Comparison of ENCODE assay signal across 17 cellular contexts in genomic region chr19:33498391-33499000, GRCh38. TPM values are rescaled to one million over a fixed set of nuclear protein-coding genes. Genes with fewer than 3 reads are reported as not detected.
DNase-seq lines count a peak whose midpoint lies in the region; ATAC-seq, FAIRE-seq and TF ChIP-seq lines count a peak whose summit lies in the region.
"Had no signal": no experiment of that assay in that cellular context is flagged by ENCODE, and none has a peak within 500 bp of the region (broad histone marks: within the 10 kb centered on the region; RNA-seq: fewer than 3 reads in every experiment).

No MANE protein-coding gene starts in this region.

- DNase-seq in HepG2 (ENCODE audit: low spot score) (no peak), right lobe of liver (peak in 2 of 3 donors; percentile 12 to 40), osteoblast (ENCODE audit: insufficient read length, low spot score, missing footprints) (peak; percentile 66), aorta (peak; percentile 22 to 57), NCI-H446 treated with DMSO at 0.1 percent for 48 hours (lab: John Stamatoyannopoulos, UW) (no peak), BE2C (no peak)
- DNase-seq: ACHN; CD4-positive, alpha-beta memory T cell; DMS79; HFFc6 had no signal

- intact Hi-C loops in HepG2 (cut with micrococcal nuclease; ENCODE audit: unreplicated experiment): no loop called here
- intact Hi-C loops in right lobe of liver (cut with DNase I): no loop called here
- intact Hi-C loops in aorta (cut with DNase I): no loop called here

- TF ChIP-seq POLR2A in HepG2 (IDR thresholded peaks at IDR 0.05; ENCODE audit: insufficient read depth in 1 of 2, low read depth in 2 of 2, low read length in 2 of 2) (no peak), right lobe of liver (IDR thresholded peaks at IDR 0.05) (no peak)

- H2AFZ ChIP-seq in HepG2 (ENCODE audit: low read length) (no peak overlapping the region), osteoblast (ENCODE audit: low read length) (no peak overlapping the region)

- POLR2A ChIA-PET in HepG2 (lab: Yijun Ruan, JAX): interaction anchor here (1.1 kb wide), 1 partner anchor 23 kb away, joined by 3 read pairs; the partner anchor contains the start of gene PEPD

- H3K4me3 ChIP-seq in liver (ENCODE audit: low read depth in 1 of 3, low read length in 3 of 3): no peak overlapping the region
- no peak overlapping the region for H3K4me3 ChIP-seq in HepG2 (replicated peaks in 1 of 3; ENCODE audit: insufficient read depth in 1 of 3, low read depth in 2 of 3, low read length in 3 of 3)
- no peak overlapping the region for H3K4me3 ChIP-seq in right lobe of liver
- H3K4me3 ChIP-seq in osteoblast (ENCODE audit: insufficient read depth, low read length): no peak overlapping the region
- H3K4me3 ChIP-seq in aorta (ENCODE audit: low read length in 2 of 2): no peak overlapping the region
- H3K4me3 ChIP-seq in BE2C (ENCODE audit: low read depth, low read length): no peak overlapping the region
- H3K4me3 ChIP-seq: GM12878, HAP-1 had no signal

- FAIRE-seq in HepG2 (lab: Jason Lieb, UNC): no peak
- FAIRE-seq: GM12878, H1 had no signal

- no peak for TF ChIP-seq RAD21 in liver (IDR thresholded peaks at IDR 0.05)
- TF ChIP-seq RAD21 in HepG2 (CRISPR knock-in tag; IDR thresholded peaks at IDR 0.05): no peak

- CTCF ChIA-PET in HepG2 (lab: Yijun Ruan, JAX; ENCODE audit: low intra/inter-chr PET ratio, low total read pairs): no interaction called here

- no peak overlapping the region for H3K9ac ChIP-seq in liver (ENCODE audit: low read depth in 1 of 2, low read length in 2 of 2)
- H3K9ac ChIP-seq in HepG2 (ENCODE audit: insufficient read depth, low read depth, low read length): no peak overlapping the region

- H3K9me3 ChIP-seq in liver (ENCODE audit: control insufficient read depth in 4 of 4, low read length in 3 of 4) (no peaks in the 10 kb centered on the region), HepG2 (ENCODE audit: low read length) (no peaks in the 10 kb centered on the region), right lobe of liver (no peaks in the 10 kb centered on the region), osteoblast (ENCODE audit: low read depth, low read length) (no peaks in the 10 kb centered on the region), aorta (ENCODE audit: control insufficient read depth, low read length) (no peaks in the 10 kb centered on the region), BE2C (no peaks in the 10 kb centered on the region)
- H3K9me3 ChIP-seq: HAP-1 had no signal

- ATAC-seq in HepG2: no peak
- no peak for ATAC-seq in right lobe of liver
- no peak for ATAC-seq in aorta (ENCODE audit: low FRiP score)
- ATAC-seq in GM18867 (IDR thresholded peaks at IDR 0.05; ENCODE audit: unreplicated experiment): no peak
- ATAC-seq: GM12878 had no signal

- WGBS in liver: 90% methylated on average over 10 of the region's 10 CpGs
- WGBS in HepG2 (ENCODE audit: low lambda C conversion rate): 99% methylated on average over 8 of the region's 10 CpGs
- 52% methylated on average over 2 of the region's 10 CpGs for WGBS in right lobe of liver (ENCODE audit: insufficient coverage, low coverage, low lambda C conversion rate, missing lambda C conversion rate)
- 94 to 96% methylated on average over 10 of the region's 10 CpGs for WGBS in aorta, 2 donors

- H3K27me3 ChIP-seq in liver (ENCODE audit: control insufficient read depth in 4 of 4, insufficient read depth in 4 of 4, low read length in 3 of 4) (no peaks in the 10 kb centered on the region), HepG2 (ENCODE audit: control insufficient read depth in 1 of 2, insufficient read depth in 2 of 2, low read length in 2 of 2) (no peaks in the 10 kb centered on the region), right lobe of liver (no peaks in the 10 kb centered on the region), osteoblast (ENCODE audit: insufficient read depth, low read length) (no peaks in the 10 kb centered on the region), aorta (ENCODE audit: control insufficient read depth in 1 of 2, insufficient read depth in 2 of 2, low read length in 1 of 2) (no peaks in the 10 kb centered on the region), BE2C (no peaks in the 10 kb centered on the region)

- H3K4me1 ChIP-seq in liver (ENCODE audit: control insufficient read depth in 4 of 4, insufficient read depth in 4 of 4, low read length in 3 of 4) (peaks cover 12 to 44% (median 30%) of the 10 kb centered on the region in 4 donors), HepG2 (ENCODE audit: insufficient read depth, low read length) (no peaks in the 10 kb centered on the region), right lobe of liver (peaks cover 0 to 43% (median 12%) of the 10 kb centered on the region in 4 donors), osteoblast (ENCODE audit: insufficient read depth, low read length) (no peaks in the 10 kb centered on the region), aorta (ENCODE audit: control insufficient read depth in 1 of 2, insufficient read depth in 2 of 2, low read length in 2 of 2) (no peaks in the 10 kb centered on the region), BE2C (peaks cover 33% of the 10 kb centered on the region)
- H3K4me1 ChIP-seq: HAP-1 had no signal

- H3K36me3 ChIP-seq in liver (ENCODE audit: control insufficient read depth in 4 of 4, insufficient read depth in 3 of 4, low read depth in 1 of 4, low read length in 3 of 4) (peaks cover 6 to 27% (median 12%) of the 10 kb centered on the region in 4 donors), HepG2 (replicated peaks in 1 of 2; ENCODE audit: control insufficient read depth in 1 of 2, insufficient read depth in 2 of 2, low read length in 2 of 2) (peaks cover 13 to 17% of the 10 kb centered on the region in 2 experiments; a peak in 4 of 5 replicates), right lobe of liver (peaks cover 0 to 22% (median 10%) of the 10 kb centered on the region in 4 donors), osteoblast (ENCODE audit: insufficient read depth, low read length) (peaks cover 4% of the 10 kb centered on the region), aorta (ENCODE audit: control insufficient read depth in 1 of 2, insufficient read depth in 2 of 2, low read length in 1 of 2) (peaks cover 0 to 3% of the 10 kb centered on the region in 2 donors), BE2C (peaks cover 19% of the 10 kb centered on the region)
- H3K36me3 ChIP-seq: HAP-1 had no signal

- TF ChIP-seq CTCF in liver (IDR thresholded peaks at IDR 0.05; ENCODE audit: low read depth, low read length, missing input control): no peak
- no peak for TF ChIP-seq CTCF in HepG2 (CRISPR knock-in tag; IDR thresholded peaks at IDR 0.05)
- TF ChIP-seq CTCF in right lobe of liver (IDR thresholded peaks at IDR 0.05): no peak
- no peak for TF ChIP-seq CTCF in osteoblast (IDR thresholded peaks at IDR 0.05; ENCODE audit: extremely low read depth, low read depth, low read length)
- TF ChIP-seq CTCF in BE2C (IDR thresholded peaks at IDR 0.05; ENCODE audit: low read depth, low read length): no peak

- no TSS peak for BruUV-seq in HepG2 (replicated peaks; lab: Mats Ljungman, UMichigan)

- TF ChIP-seq EP300 in HepG2 (IDR thresholded peaks at IDR 0.05; ENCODE audit: low read depth in 2 of 2, low read length in 2 of 2): no peak
- no peak for TF ChIP-seq EP300 in HepG2 (CRISPR knock-in tag; IDR thresholded peaks at IDR 0.05; ENCODE audit: borderline replicate concordance)

- H3K79me2 ChIP-seq in HepG2 (ENCODE audit: insufficient read depth, low read length): no peaks in the 10 kb centered on the region
- no peaks in the 10 kb centered on the region for H3K79me2 ChIP-seq in osteoblast (ENCODE audit: insufficient read depth, low read length)

- H3K27ac ChIP-seq in liver (ENCODE audit: low read depth in 1 of 2, low read length in 2 of 2) (peak overlapping the region; percentile 79 to 80), HepG2 (ENCODE audit: extremely low read length, insufficient read depth, low read length) (no peak overlapping the region), right lobe of liver (peak overlapping the region in 2 of 3 donors; percentile 80 to 98), osteoblast (ENCODE audit: low read depth, low read length) (no peak overlapping the region), aorta (ENCODE audit: low read depth in 1 of 2, low read length in 2 of 2) (no peak overlapping the region)
- H3K27ac ChIP-seq: C4-2B, HL-60 had no signal

- in situ Hi-C loops in HepG2 (cut with HindIII; ENCODE audit: extremely low pct_ligation_motif_present, low pct_unique_long_range_greater_than_20kb): no loop called here

- H3K4me2 ChIP-seq in HepG2 (ENCODE audit: low read depth, low read length): no peak overlapping the region
- H3K4me2 ChIP-seq in osteoblast (ENCODE audit: insufficient read depth, low read length): no peak overlapping the region

- no peaks in the 10 kb centered on the region for H4K20me1 ChIP-seq in HepG2 (ENCODE audit: insufficient read depth, low read length)
- peaks cover 3% of the 10 kb centered on the region for H4K20me1 ChIP-seq in osteoblast (ENCODE audit: insufficient read depth, low read length)

RNA-seq across cellular contexts. Expression of gene PEPD, which starts 23.1 kb away (rescaled TPM):
- total RNA-seq in liver: 100 to 1,000 TPM in 1 of 2 donors, 10 to 100 TPM in 1; 37.3 to 102 TPM
- 100 to 1,000 TPM; 132 to 211 TPM for polyA plus RNA-seq in liver
- 75.1 and 81.0 TPM in 2 replicates for total RNA-seq in HepG2 (2016; rRNA removed; fragmentation: Illumina TruSeq; extraction: Trizol)
- total RNA-seq in HepG2 (2016; cell fraction: cytosol; rRNA removed; fragmentation: Illumina TruSeq; extraction: Trizol; ENCODE audit: low read depth): 12.2 and 14.5 TPM in 2 replicates
- total RNA-seq in HepG2 (2016; cell fraction: insoluble cytoplasmic fraction; rRNA removed; fragmentation: Illumina TruSeq; extraction: Trizol): 76.9 and 79.4 TPM in 2 replicates
- 29.4 and 31.9 TPM in 2 replicates for total RNA-seq in HepG2 (2016; cell fraction: membrane; rRNA removed; fragmentation: Illumina TruSeq; extraction: Trizol)
- 35.5 and 39.2 TPM in 2 replicates for total RNA-seq in HepG2 (2016; cell fraction: nucleus; rRNA removed; fragmentation: Illumina TruSeq; extraction: Trizol)
- 60.7 and 63.7 TPM in 2 replicates for polyA plus RNA-seq in HepG2 (2011; rRNA removed)
- polyA plus RNA-seq in HepG2 (2011; cell fraction: cytosol; rRNA removed): 56.0 and 100 TPM in 2 replicates
- polyA plus RNA-seq in HepG2 (2011; cell fraction: nucleus; rRNA removed): 50.1 and 50.6 TPM in 2 replicates
- 45.4 and 52.9 TPM in 2 replicates for polyA plus RNA-seq in HepG2 (2012)
- 14.1 and 18.0 TPM in 2 replicates for polyA plus RNA-seq in HepG2 (2016; cell fraction: cytosol; fragmentation: Illumina TruSeq; extraction: Trizol; ENCODE audit: low read depth)
- 103 and 110 TPM in 2 replicates for polyA plus RNA-seq in HepG2 (2016; cell fraction: insoluble cytoplasmic fraction; fragmentation: Illumina TruSeq; extraction: Trizol; ENCODE audit: low read depth)
- 30.2 and 30.4 TPM in 2 replicates for polyA plus RNA-seq in HepG2 (2016; cell fraction: membrane; fragmentation: Illumina TruSeq; extraction: Trizol; ENCODE audit: low read depth)
- polyA plus RNA-seq in HepG2 (2016; cell fraction: nucleus; fragmentation: Illumina TruSeq; extraction: Trizol; ENCODE audit: insufficient read depth, low read depth): 79.7 and 88.3 TPM in 2 replicates
- 62.3 and 119 TPM in 2 replicates for polyA minus RNA-seq in HepG2 (2011; rRNA and poly(A)+ RNA removed; ENCODE audit: low replicate concordance)
- 32.5 and 35.0 TPM in 2 replicates for polyA minus RNA-seq in HepG2 (2011; cell fraction: cytosol; rRNA and poly(A)+ RNA removed)
- 14.2 and 19.1 TPM in 2 replicates for polyA minus RNA-seq in HepG2 (2011; cell fraction: nucleus; rRNA and poly(A)+ RNA removed)
- total RNA-seq in right lobe of liver: 100 to 1,000 TPM; 121 to 261 (median 167) TPM
- 82.8 and 87.9 TPM in 2 replicates for total RNA-seq in osteoblast
- total RNA-seq in aorta: 10 to 100 TPM; 54.3 to 56.6 TPM
- 100 to 1,000 TPM in 1 of 2 donors, 10 to 100 TPM in 1; 48.2 to 186 TPM for polyA plus RNA-seq in aorta
- 76.7 TPM for polyA plus RNA-seq in BE2C (2012; ENCODE audit: insufficient read depth, insufficient read length, low read depth)

Comparison
In these comparisons a context has a peak if more than half of its experiments do, and no peak if none do; other contexts are left out.
1. H3K27ac ChIP-seq: peak in liver (2 of 2) and right lobe of liver (2 of 3); none in HepG2 (single experiment), osteoblast (single experiment) and aorta (0 of 2).
2. DNase-seq: peak in right lobe of liver (2 of 3), osteoblast (single experiment) and aorta (2 of 2); none in HepG2 (single experiment), NCI-H446 treated with DMSO at 0.1 percent for 48 hours (single experiment) and BE2C (single experiment).